Comparison of ENCODE assay signal across 8 cellular contexts in the genomic region with DNA sequence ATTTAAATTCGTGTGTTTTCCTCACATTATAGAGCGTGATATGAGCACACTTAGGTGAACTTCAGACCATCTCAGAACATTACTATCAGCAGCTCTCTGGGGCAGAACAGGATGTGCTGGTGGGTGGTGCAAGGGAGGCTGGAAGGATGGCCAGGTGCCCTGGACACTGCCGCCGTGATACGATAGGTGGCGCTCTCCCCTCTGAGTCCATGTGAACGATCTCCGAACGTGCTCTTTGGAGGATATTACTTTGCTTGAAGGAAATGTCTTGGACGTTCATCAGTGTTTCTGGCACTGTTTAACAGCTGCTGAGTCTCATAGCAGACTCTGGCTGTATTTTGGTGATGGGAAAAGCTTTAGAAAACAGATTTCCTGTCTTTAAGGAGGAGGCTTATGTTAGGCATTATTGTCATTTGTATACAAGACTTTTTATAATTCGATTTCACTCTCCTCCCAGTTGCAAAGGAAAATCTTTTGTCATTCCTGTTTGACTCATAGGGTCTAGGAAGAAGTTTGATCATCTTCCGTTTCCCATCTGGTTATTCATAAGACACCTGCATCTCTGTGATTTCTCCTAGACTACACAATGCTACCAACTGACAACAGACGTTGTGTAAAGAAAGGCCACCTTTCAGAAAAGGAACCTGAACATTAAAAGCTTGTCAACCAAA.
DNase-seq lines count a peak whose midpoint lies in the region; ATAC-seq, FAIRE-seq and TF ChIP-seq lines count a peak whose summit lies in the region.

No MANE protein-coding gene starts in this region.

- no peaks in the 10 kb centered on the region for H3K9me3 Mint-ChIP-seq in activated naive CD4-positive, alpha-beta T cell treated with anti-CD3 and anti-CD28 coated beads, Interleukin-2, amount 10 ng/mL, durations not matched to agents 7 days and 5 days

- no peak overlapping the region for H3K27ac ChIP-seq in RWPE1
- no peak overlapping the region for H3K27ac ChIP-seq in pancreas

- CTCF ChIA-PET in RWPE1 (lab: Yijun Ruan, JAX): interaction anchor here (0.6 kb wide), 2 partner anchors 404 to 431 kb away, joined by 3 read pairs; no protein-coding TSS in a partner anchor
- CTCF ChIA-PET in activated naive CD4-positive, alpha-beta T cell treated with anti-CD3 and anti-CD28 coated beads, Interleukin-2, amount 10 ng/mL, durations not matched to agents 7 days and 5 days (lab: Charles Lee): no interaction called here

- no peaks in the 10 kb centered on the region for H3K9me3 ChIP-seq in pancreas

- TF ChIP-seq CTCF in RWPE1 (conservative IDR thresholded peaks at IDR 0.05; ENCODE audit: low read depth) (0 out of 2 replicates have a peak, but pooled peaks have one; percentile 19), pancreas (IDR thresholded peaks at IDR 0.05) (peak; percentile 58 to 70 (median 68))

- intact Hi-C loops in pancreas (cut with DNase I): no loop called here

- POLR2A ChIA-PET in RWPE1 (lab: Yijun Ruan, JAX; ENCODE audit: low non-redundant PET): no interaction called here

- peak; percentile 95 for ATAC-seq in HG03135 (IDR thresholded peaks at IDR 0.05; ENCODE audit: unreplicated experiment)
- peak; percentile 75 to 96 (median 90) for ATAC-seq in pancreas

- H3K4me3 ChIP-seq in pancreas: no peak overlapping the region

- H3K27me3 ChIP-seq in pancreas: no peaks in the 10 kb centered on the region

- 28 to 32% methylated on average over 13 of the region's 13 CpGs for WGBS in pancreas, 2 donors

- no peaks in the 10 kb centered on the region for H3K36me3 Mint-ChIP-seq in activated naive CD4-positive, alpha-beta T cell treated with anti-CD3 and anti-CD28 coated beads, Interleukin-2, amount 10 ng/mL, durations not matched to agents 7 days and 5 days

- H3K27me3 Mint-ChIP-seq in activated naive CD4-positive, alpha-beta T cell treated with anti-CD3 and anti-CD28 coated beads, Interleukin-2, amount 10 ng/mL, durations not matched to agents 7 days and 5 days: no peaks in the 10 kb centered on the region

- DNase-seq in D341Med (ENCODE audit: low spot score) (peak; percentile 74), GM19238 (ENCODE audit: insufficient read length, low spot score) (peak; percentile 44), RWPE1 (ENCODE audit: low spot score) (peak; percentile 21), frontal cortex (ENCODE audit: low spot score in 2 of 2) (peak; percentile 3 to 18), pancreas (peak in 5 of 6 donors; percentile 20 to 81 (median 61)), T-helper 9 cell (no peak)
- no peak for DNase-seq in activated naive CD4-positive, alpha-beta T cell treated with anti-CD3 and anti-CD28 coated beads, Interleukin-2, amount 10 ng/mL, durations not matched to agents 7 days and 5 days

- no peaks in the 10 kb centered on the region for H3K4me1 ChIP-seq in pancreas

- H3K4me3 Mint-ChIP-seq in activated naive CD4-positive, alpha-beta T cell treated with anti-CD3 and anti-CD28 coated beads, Interleukin-2, amount 10 ng/mL, durations not matched to agents 7 days and 5 days: no peak overlapping the region

- H3K4me1 Mint-ChIP-seq in activated naive CD4-positive, alpha-beta T cell treated with anti-CD3 and anti-CD28 coated beads, Interleukin-2, amount 10 ng/mL, durations not matched to agents 7 days and 5 days: no peaks in the 10 kb centered on the region

- FAIRE-seq in frontal cortex (lab: Jason Lieb, UNC) (no peak), pancreas (lab: Jason Lieb, UNC) (peak; percentile 53)

- H3K27ac Mint-ChIP-seq in activated naive CD4-positive, alpha-beta T cell treated with anti-CD3 and anti-CD28 coated beads, Interleukin-2, amount 10 ng/mL, durations not matched to agents 7 days and 5 days: no peak overlapping the region

- no peaks in the 10 kb centered on the region for H3K36me3 ChIP-seq in pancreas

Comparison
In these comparisons a context has a peak if more than half of its experiments do, and no peak if none do; other contexts are left out.
1. DNase-seq: peak in D341Med (single experiment), GM19238 (single experiment), RWPE1 (single experiment), frontal cortex (2 of 2) and pancreas (5 of 6); none in T-helper 9 cell (single experiment) and activated naive CD4-positive, alpha-beta T cell treated with anti-CD3 and anti-CD28 coated beads, Interleukin-2, amount 10 ng/mL, durations not matched to agents 7 days and 5 days (single experiment).